In the genomic region with DNA sequence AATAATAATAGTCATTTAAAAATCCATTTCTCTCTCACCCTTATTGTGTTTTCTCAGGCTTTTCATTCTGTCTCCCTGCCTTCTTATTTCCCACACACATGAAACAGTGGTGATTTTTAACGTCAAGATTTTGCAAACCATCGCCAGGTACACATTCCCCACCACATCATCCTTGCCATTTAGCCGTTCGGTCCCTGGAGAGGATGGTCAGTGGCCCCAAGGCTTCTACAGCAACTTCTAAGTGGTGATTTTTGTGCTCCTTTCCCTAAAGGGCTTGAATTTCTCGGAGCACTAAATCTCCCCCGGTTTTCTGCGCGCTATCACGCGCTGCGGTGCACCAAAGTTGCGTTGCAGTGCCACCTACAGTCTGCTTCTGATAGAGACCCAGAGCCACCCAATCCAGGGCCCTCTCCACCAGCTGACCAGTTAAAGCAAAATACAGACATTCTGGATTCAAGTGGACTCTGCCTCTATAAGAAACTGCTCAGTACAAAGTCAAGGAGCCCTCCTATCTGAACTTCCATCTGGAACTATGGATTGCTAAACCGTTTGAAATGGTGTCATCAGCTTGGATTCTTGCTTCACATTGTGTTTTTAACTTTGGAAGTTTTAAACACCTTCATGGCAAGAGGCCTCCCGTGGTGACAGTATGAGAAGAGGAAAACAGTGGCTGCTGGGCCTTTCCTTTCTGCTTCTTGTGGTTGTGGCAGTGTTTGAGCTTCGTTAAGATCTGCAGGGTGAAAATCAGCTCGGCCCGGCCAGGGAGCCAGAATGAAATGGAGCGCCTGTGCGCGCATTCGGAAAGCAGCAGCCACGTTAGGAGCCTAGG, we compare ENCODE assay signal across 8 cellular contexts.
A peak's percentile ranks its signal among the peaks of the same experiment; 100 is the strongest.
DNase-seq lines count a peak whose midpoint lies in the region; ATAC-seq, FAIRE-seq and TF ChIP-seq lines count a peak whose summit lies in the region.

No MANE protein-coding gene starts in this region.

- no peaks in the 10 kb centered on the region for H3K36me3 Mint-ChIP-seq in activated T-helper 17 cell treated with anti-CD3 and anti-CD28 coated beads, Interleukin-2, amount 50 U/mL, for 72 hours (ENCODE audit: low read depth)

- H3K9me3 ChIP-seq in pancreas: no peaks in the 10 kb centered on the region
- H3K9me3 ChIP-seq in upper lobe of right lung: no peaks in the 10 kb centered on the region

- FAIRE-seq in frontal cortex (lab: Jason Lieb, UNC) (no peak), pancreas (lab: Jason Lieb, UNC) (peak; percentile 89)

- DNase-seq in DMS53 (lab: John Stamatoyannopoulos, UW): peak; percentile 76
- peak; percentile 55 for DNase-seq in HuH-7.5 (ENCODE audit: low spot score)
- DNase-seq in RKO (ENCODE audit: low spot score): peak; percentile 27
- peak; percentile 45 to 71 for DNase-seq in frontal cortex (ENCODE audit: low spot score in 2 of 2)
- peak; percentile 23 to 77 (median 59) for DNase-seq in pancreas
- peak; percentile 68 for DNase-seq in upper lobe of right lung

- intact Hi-C loops in pancreas (cut with DNase I) (loop anchor here in 2 of 3 donors (10.0 kb wide), 2 partner anchors 123 to 383 kb away; no protein-coding TSS in a partner anchor), upper lobe of right lung (cut with DNase I) (loop anchor here (10.0 kb wide), 2 partner anchors 133 to 383 kb away; no protein-coding TSS in a partner anchor)

- WGBS in pancreas, 2 donors: 33 to 34% methylated on average over 22 of the region's 22 CpGs

- H3K27me3 Mint-ChIP-seq in activated T-helper 17 cell treated with anti-CD3 and anti-CD28 coated beads, Interleukin-2, amount 50 U/mL, for 72 hours: peaks cover 9% of the 10 kb centered on the region

- peaks cover 0 to 3% (median 0%) of the 10 kb centered on the region in 3 donors for H3K4me1 ChIP-seq in pancreas
- H3K4me1 ChIP-seq in upper lobe of right lung: no peaks in the 10 kb centered on the region

- no peaks in the 10 kb centered on the region for H3K27me3 ChIP-seq in pancreas
- H3K27me3 ChIP-seq in upper lobe of right lung: no peaks in the 10 kb centered on the region

- H3K27ac Mint-ChIP-seq in activated T-helper 17 cell treated with anti-CD3 and anti-CD28 coated beads, Interleukin-2, amount 50 U/mL, for 72 hours: peak overlapping the region; percentile 61

- peaks cover 4% of the 10 kb centered on the region for H3K4me1 Mint-ChIP-seq in activated T-helper 17 cell treated with anti-CD3 and anti-CD28 coated beads, Interleukin-2, amount 50 U/mL, for 72 hours

- H3K4me3 ChIP-seq in pancreas (no peak overlapping the region), upper lobe of right lung (no peak overlapping the region)

- no peaks in the 10 kb centered on the region for H3K9me3 Mint-ChIP-seq in activated T-helper 17 cell treated with anti-CD3 and anti-CD28 coated beads, Interleukin-2, amount 50 U/mL, for 72 hours

- H3K27ac ChIP-seq in pancreas (no peak overlapping the region), upper lobe of right lung (no peak overlapping the region)

- ATAC-seq in GM21423 (IDR thresholded peaks at IDR 0.05; ENCODE audit: unreplicated experiment) (peak; percentile 82), pancreas (peak; percentile 91 to 99 (median 98)), upper lobe of right lung (peak; percentile 95)
- peak; percentile 85 for ATAC-seq in activated T-helper 17 cell treated with anti-CD3 and anti-CD28 coated beads, Interleukin-2, amount 50 U/mL, for 72 hours (replicated peaks)

- peak; percentile 50 to 72 (median 60) for TF ChIP-seq CTCF in pancreas (IDR thresholded peaks at IDR 0.05)
- TF ChIP-seq CTCF in upper lobe of right lung (IDR thresholded peaks at IDR 0.05): peak; percentile 80

- peak overlapping the region; percentile 78 for H3K4me3 Mint-ChIP-seq in activated T-helper 17 cell treated with anti-CD3 and anti-CD28 coated beads, Interleukin-2, amount 50 U/mL, for 72 hours

- no peaks in the 10 kb centered on the region for H3K36me3 ChIP-seq in pancreas
- H3K36me3 ChIP-seq in upper lobe of right lung: no peaks in the 10 kb centered on the region
